In the genomic region with DNA sequence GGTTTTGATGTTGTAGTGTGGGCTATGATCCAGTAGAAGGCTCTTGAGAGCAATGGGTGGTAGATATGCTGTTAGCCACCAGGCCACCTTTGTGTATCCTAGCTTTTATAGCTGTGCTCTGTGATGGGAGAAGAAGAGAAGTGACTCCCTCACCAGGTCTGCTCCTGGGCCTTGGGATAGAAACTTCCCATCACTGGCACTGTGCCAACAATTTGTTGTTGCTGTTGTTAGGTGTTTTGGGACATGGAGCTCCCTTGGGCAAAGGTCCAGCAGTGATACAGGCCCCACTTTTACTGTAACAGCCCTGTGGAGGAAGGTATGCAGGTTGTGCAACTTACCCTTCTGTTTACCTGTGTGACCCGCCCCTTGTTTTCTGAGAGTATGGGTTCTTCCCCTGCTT, we compare ENCODE assay signal across 20 cellular contexts.
DNase-seq lines count a peak whose midpoint lies in the region; ATAC-seq, FAIRE-seq and TF ChIP-seq lines count a peak whose summit lies in the region.
"Had no signal": no experiment of that assay in that cellular context is flagged by ENCODE, and none has a peak within 500 bp of the region (broad histone marks: within the 10 kb centered on the region; RNA-seq: fewer than 3 reads in every experiment).

No MANE protein-coding gene starts in this region.

- no peak overlapping the region for H2AFZ ChIP-seq in K562 (ENCODE audit: low read depth, low read length)
- H2AFZ ChIP-seq: GM23338 had no signal

- CTCF ChIA-PET in K562 (lab: Yijun Ruan, JAX; ENCODE audit: low intra/inter-chr PET ratio): no interaction called here

- peak; percentile 0 for DNase-seq in NCI-H82 (lab: John Stamatoyannopoulos, UW)
- no peak for DNase-seq in NCI-H82 treated with DMSO at 0.1 percent for 48 hours (lab: John Stamatoyannopoulos, UW; ENCODE audit: unreplicated experiment)
- DNase-seq in K562 (ENCODE audit: extremely low read depth in 1 of 4, low spot score in 3 of 4): no peak
- DNase-seq in iPS-NIHi7 (ENCODE audit: extremely low spot score): peak; percentile 5
- no peak for DNase-seq in T-helper 1 cell
- no peak for DNase-seq in effector memory CD8-positive, alpha-beta T cell
- DNase-seq: CD4-positive, alpha-beta memory T cell; DMS79 treated with DMSO at 0.1 percent for 48 hours; GF-D8; H7; HFFc6 had no signal

- ATAC-seq in K562 (no peak), HG03095 (IDR thresholded peaks at IDR 0.05; ENCODE audit: unreplicated experiment) (no peak)
- ATAC-seq in effector memory CD8-positive, alpha-beta T cell (replicated peaks): no peak
- ATAC-seq: A549, GM23338, HCT116 had no signal

- no peak for TF ChIP-seq EP300 in Ishikawa (IDR thresholded peaks at IDR 0.05; ENCODE audit: borderline replicate concordance)
- TF ChIP-seq EP300 in K562 (IDR thresholded peaks at IDR 0.05; ENCODE audit: low read length): no peak

- no peak overlapping the region for H3K4me3 ChIP-seq in K562
- H3K4me3 ChIP-seq: A549, BLaER1, GM23338 had no signal

- H4K20me1 ChIP-seq in K562 (replicated peaks; ENCODE audit: control insufficient read depth, insufficient read depth, low read length): no peaks in the 10 kb centered on the region
- H4K20me1 ChIP-seq: BLaER1 had no signal

- POLR2A ChIA-PET in K562 (lab: Yijun Ruan, JAX): interaction anchor here (0.6 kb wide), 1 partner anchor 867 kb away, joined by 3 read pairs; no protein-coding TSS in a partner anchor

- FAIRE-seq in K562 (lab: Jason Lieb, UNC): no peak
- FAIRE-seq: A549, HTR-8/SVneo had no signal

- H3K4me1 Mint-ChIP-seq in effector memory CD8-positive, alpha-beta T cell (ENCODE audit: low read depth in 2 of 2): no peaks in the 10 kb centered on the region
- H3K4me1 Mint-ChIP-seq: CD14-positive monocyte; CD4-positive, alpha-beta memory T cell; GM23338 had no signal

- H3K27ac ChIP-seq in K562 (ENCODE audit: extremely low read depth, low read depth, low read length): no peak overlapping the region
- H3K27ac ChIP-seq: 22Rv1, A549, BLaER1 had no signal

- no peak for TF ChIP-seq RAD21 in Ishikawa (IDR thresholded peaks at IDR 0.05; ENCODE audit: low read depth)
- TF ChIP-seq RAD21 in K562 (CRISPR knock-in tag; conservative IDR thresholded peaks at IDR 0.05 in 1 of 2, IDR thresholded peaks at IDR 0.05 in 1 of 2): no peak

- no peaks in the 10 kb centered on the region for H3K36me3 Mint-ChIP-seq in effector memory CD8-positive, alpha-beta T cell (ENCODE audit: insufficient read depth)
- H3K36me3 Mint-ChIP-seq: CD14-positive monocyte; CD4-positive, alpha-beta memory T cell had no signal

- H3K9me3 ChIP-seq in K562 (replicated peaks; ENCODE audit: control insufficient read depth, insufficient read depth, low read depth, low read length): no peaks in the 10 kb centered on the region
- H3K9me3 ChIP-seq: A549 had no signal

- no TSS peak for BruUV-seq in K562 (replicated peaks; lab: Mats Ljungman, UMichigan)

- 0% methylated on average over 1 of the region's 1 CpG for WGBS in K562 (ENCODE audit: insufficient coverage, low coverage, missing lambda C conversion rate)

- H3K27me3 ChIP-seq in K562 (ENCODE audit: control insufficient read depth in 2 of 2, insufficient read depth in 2 of 2, low read length in 2 of 2): no peaks in the 10 kb centered on the region
- H3K27me3 ChIP-seq: BLaER1 had no signal

- no peak overlapping the region for H3K4me3 Mint-ChIP-seq in effector memory CD8-positive, alpha-beta T cell
- H3K4me3 Mint-ChIP-seq: CD14-positive monocyte; CD4-positive, alpha-beta memory T cell; GM23338; HFFc6 had no signal

- H3K9ac ChIP-seq in K562 (ENCODE audit: insufficient read depth in 1 of 2, low read depth in 2 of 2, low read length in 2 of 2): no peak overlapping the region
- H3K9ac ChIP-seq: BLaER1 had no signal

- in situ Hi-C loops in K562 (cut with MboI): no loop called here

- intact Hi-C loops in K562 (cut with micrococcal nuclease): no loop called here

- no peaks in the 10 kb centered on the region for H3K36me3 ChIP-seq in K562 (ENCODE audit: control insufficient read depth, insufficient read depth, low read length)
- H3K36me3 ChIP-seq: BLaER1 had no signal

- no peak overlapping the region for H3K4me2 ChIP-seq in K562 (ENCODE audit: insufficient read depth, low read length)
- H3K4me2 ChIP-seq: A549, BLaER1, GM23338 had no signal

- no peak for TF ChIP-seq POLR2A in K562 (conservative IDR thresholded peaks at IDR 0.05)

- H3K27ac Mint-ChIP-seq in effector memory CD8-positive, alpha-beta T cell: no peak overlapping the region
- H3K27ac Mint-ChIP-seq: CD14-positive monocyte; CD4-positive, alpha-beta memory T cell; GM23338; HFFc6 had no signal

- H3K9me3 Mint-ChIP-seq in effector memory CD8-positive, alpha-beta T cell: peaks cover 15 to 16% of the 10 kb centered on the region in 2 donors

- TF ChIP-seq CTCF in K562 (IDR thresholded peaks at IDR 0.05 in 2 of 3, conservative IDR thresholded peaks at IDR 0.05 in 1 of 3; ENCODE audit: insufficient read depth in 2 of 3, low read depth in 1 of 3, low read length in 3 of 3): no peak

- no peaks in the 10 kb centered on the region for H3K27me3 Mint-ChIP-seq in effector memory CD8-positive, alpha-beta T cell
- H3K27me3 Mint-ChIP-seq: CD4-positive, alpha-beta memory T cell had no signal

- H3K9me1 ChIP-seq in K562 (ENCODE audit: control insufficient read depth, insufficient read depth, low read length): no peaks in the 10 kb centered on the region

- no peaks in the 10 kb centered on the region for H3K4me1 ChIP-seq in K562 (replicated peaks in 1 of 2; ENCODE audit: control insufficient read depth in 2 of 2, insufficient read depth in 2 of 2, low read length in 2 of 2)
- H3K4me1 ChIP-seq: A549, BLaER1 had no signal

- H3K79me2 ChIP-seq in K562 (ENCODE audit: control insufficient read depth, insufficient read depth, low read length): no peaks in the 10 kb centered on the region

TF ChIP-seq in Ishikawa, 13 proteins besides CTCF, POLR2A, EP300 and RAD21:
- TF ChIP-seq CREB1 (IDR thresholded peaks at IDR 0.05; ENCODE audit: low read depth) (no peak), NFIC (IDR thresholded peaks at IDR 0.05) (peak; percentile 76)

TF ChIP-seq in K562, 482 proteins besides CTCF, POLR2A, EP300 and RAD21:
- TF ChIP-seq NFIC (IDR thresholded peaks at IDR 0.05) (peak; percentile 92), NFIX (CRISPR knock-in tag; IDR thresholded peaks at IDR 0.05; ENCODE audit: low read depth) (peak; percentile 84), BMI1 (IDR thresholded peaks at IDR 0.05; ENCODE audit: low read length) (no peak)
TF ChIP-seq in K562: peak in this region for 2.

Comparison
In these comparisons a context has a peak if more than half of its experiments do, and no peak if none do; other contexts are left out.
1. DNase-seq: peak in NCI-H82 (single experiment) and iPS-NIHi7 (single experiment); none in NCI-H82 treated with DMSO at 0.1 percent for 48 hours (single experiment), K562 (0 of 4), T-helper 1 cell (0 of 5) and effector memory CD8-positive, alpha-beta T cell (0 of 3).